3 cellular contexts compared by ENCODE assay signal in the genomic region with DNA sequence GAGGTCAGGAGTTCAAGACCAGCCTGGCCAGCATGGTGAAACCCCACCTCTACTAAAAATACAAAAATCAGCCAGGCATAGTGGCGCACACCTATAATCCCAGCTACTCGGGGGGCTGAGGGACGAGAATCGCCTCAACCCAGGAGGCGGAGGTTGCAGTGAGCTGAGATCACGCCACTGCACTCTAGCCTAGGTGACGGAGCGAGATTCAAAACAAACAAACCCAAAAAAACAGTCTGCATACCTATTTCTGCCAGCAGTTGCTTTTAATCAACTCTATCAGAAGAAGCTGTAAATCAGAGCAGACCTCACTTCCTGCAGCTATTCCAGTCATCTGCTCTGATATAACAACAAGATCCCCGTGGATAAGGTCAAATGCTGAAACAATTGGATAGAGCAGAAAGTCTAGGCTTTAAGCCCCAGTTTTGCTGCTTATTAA.
TF ChIP-seq lines count a peak whose summit lies in the region.

No MANE protein-coding gene starts in this region.

TF ChIP-seq in HCT116, 20 proteins besides CTCF, POLR2A, EP300 and RAD21:
- TF ChIP-seq TCF7L2 (IDR thresholded peaks at IDR 0.05; ENCODE audit: borderline replicate concordance, extremely low read depth, insufficient read depth, insufficient read length) = no peak
- TF ChIP-seq ZBTB33 (IDR thresholded peaks at IDR 0.05; ENCODE audit: extremely low read depth, insufficient replicate concordance, low read length) = no peak
- TF ChIP-seq JUND (IDR thresholded peaks at IDR 0.05) = no peak
- TF ChIP-seq, protein P1, sequence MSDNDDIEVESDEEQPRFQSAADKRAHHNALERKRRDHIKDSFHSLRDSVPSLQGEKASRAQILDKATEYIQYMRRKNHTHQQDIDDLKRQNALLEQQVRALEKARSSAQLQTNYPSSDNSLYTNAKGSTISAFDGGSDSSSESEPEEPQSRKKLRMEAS (IDR thresholded peaks at IDR 0.05) = no peak

TF ChIP-seq in SK-N-SH treated with all-trans-retinoic acid at 6 μM for 48 hours, 23 proteins besides CTCF, POLR2A, EP300 and RAD21:
- TF ChIP-seq TOX (CRISPR knock-in tag; IDR thresholded peaks at IDR 0.05; ENCODE audit: borderline replicate concordance) (no peak), TCF4 (CRISPR knock-in tag; IDR thresholded peaks at IDR 0.05; ENCODE audit: borderline replicate concordance) (peak; percentile 74; the same call in 1 of the 2 replicates), CSDC2 (CRISPR knock-in tag; IDR thresholded peaks at IDR 0.05) (no peak), PPARA (CRISPR knock-in tag; IDR thresholded peaks at IDR 0.05; ENCODE audit: borderline replicate concordance) (no peak), CREB5 (CRISPR knock-in tag; IDR thresholded peaks at IDR 0.05; ENCODE audit: low read depth) (no peak), ISL1 (CRISPR knock-in tag; IDR thresholded peaks at IDR 0.05) (peak; percentile 29; the same call in 1 of the 2 replicates)
TF ChIP-seq in SK-N-SH treated with all-trans-retinoic acid at 6 μM for 48 hours: peak in this region for 2.

TF ChIP-seq in GM23338, 12 proteins besides CTCF, POLR2A, EP300 and RAD21:
- TF ChIP-seq POLR2AphosphoS5 (IDR thresholded peaks at IDR 0.05; ENCODE audit: low read depth) (no peak), STAT1 (IDR thresholded peaks at IDR 0.05; ENCODE audit: unreplicated experiment) (no peak), ETS1 (IDR thresholded peaks at IDR 0.05) (no peak), CREB1 (CRISPR knock-in tag; IDR thresholded peaks at IDR 0.05; ENCODE audit: low read depth) (no peak), ZNF331 (CRISPR knock-in tag; IDR thresholded peaks at IDR 0.05; ENCODE audit: low read depth) (no peak), EZH2 (IDR thresholded peaks at IDR 0.05; ENCODE audit: low read depth, unreplicated experiment) (no peak)
